8 cellular contexts compared by ENCODE assay signal in genomic region chr13:110914293-110915056, GRCh38. TPM values are rescaled to one million over a fixed set of nuclear protein-coding genes. Genes with fewer than 3 reads are reported as not detected.
A peak's percentile ranks its signal among the peaks of the same experiment; 100 is the strongest.
DNase-seq lines count a peak whose midpoint lies in the region; ATAC-seq and TF ChIP-seq lines count a peak whose summit lies in the region.

No MANE protein-coding gene starts in this region.

- no peaks in the 10 kb centered on the region for H3K27me3 ChIP-seq in BJ (ENCODE audit: control insufficient read depth, insufficient read depth, low read length)

- ATAC-seq in HG03135 (IDR thresholded peaks at IDR 0.05; ENCODE audit: unreplicated experiment) (peak; percentile 32), memory B cell (ENCODE audit: low read depth) (peak; percentile 23)
- peak; percentile 45 for ATAC-seq in activated CD8-positive, alpha-beta T cell treated with anti-CD3 and anti-CD28 coated beads, Interleukin-2, amount 10 ng/mL, durations not matched to agents 7 days and 5 days

- peaks cover 47% of the 10 kb centered on the region for H3K4me1 Mint-ChIP-seq in activated CD8-positive, alpha-beta T cell treated with anti-CD3 and anti-CD28 coated beads, Interleukin-2, amount 10 ng/mL, durations not matched to agents 7 days and 5 days (ENCODE audit: low read depth)
- H3K4me1 Mint-ChIP-seq in memory B cell: peaks cover 41% of the 10 kb centered on the region

- H3K36me3 ChIP-seq in BJ (ENCODE audit: control insufficient read depth, insufficient read depth, low read length): peaks cover 5% of the 10 kb centered on the region; the same call in 1 of the 2 replicates

- H3K4me3 Mint-ChIP-seq in activated CD8-positive, alpha-beta T cell treated with anti-CD3 and anti-CD28 coated beads, Interleukin-2, amount 10 ng/mL, durations not matched to agents 7 days and 5 days: peak overlapping the region; percentile 92
- H3K4me3 Mint-ChIP-seq in memory B cell: peak overlapping the region; percentile 97

- H3K36me3 Mint-ChIP-seq in activated CD8-positive, alpha-beta T cell treated with anti-CD3 and anti-CD28 coated beads, Interleukin-2, amount 10 ng/mL, durations not matched to agents 7 days and 5 days (ENCODE audit: low read depth): peaks cover 29% of the 10 kb centered on the region
- H3K36me3 Mint-ChIP-seq in memory B cell: peaks cover 4% of the 10 kb centered on the region

- POLR2A ChIA-PET in BJ (lab: Charles Lee): interaction anchor here (0.6 kb wide), 1 partner anchor 269 kb away, joined by 3 read pairs; no protein-coding TSS in a partner anchor
- POLR2A ChIA-PET in activated CD8-positive, alpha-beta T cell treated with anti-CD3 and anti-CD28 coated beads, Interleukin-2, amount 10 ng/mL, durations not matched to agents 7 days and 5 days (lab: Charles Lee): interaction anchor here (0.7 to 2.9 kb wide), 12 partner anchors 10 to 1136 kb away, joined by 3 to 26 read pairs (median 4); partner anchors contain the start of gene ING1

- TF ChIP-seq POLR2A in GM18951 (IDR thresholded peaks at IDR 0.05; ENCODE audit: extremely low read depth, insufficient read depth, insufficient read length): peak; percentile 71

- no peak for DNase-seq in BJ (ENCODE audit: low read depth)
- DNase-seq in NCI-H526 treated with DMSO at 0.1 percent for 48 hours (lab: John Stamatoyannopoulos, UW): peak; percentile 81
- peak; percentile 80 for DNase-seq in activated CD8-positive, alpha-beta T cell treated with anti-CD3 and anti-CD28 coated beads, Interleukin-2, amount 10 ng/mL, durations not matched to agents 7 days and 5 days
- DNase-seq in effector CD8-positive, alpha-beta T cell (lab: John Stamatoyannopoulos, UW): peak; percentile 58
- peak; percentile 55 to 73 for DNase-seq in memory B cell (ENCODE audit: low spot score in 2 of 2)
- DNase-seq in stimulated activated CD8-positive, alpha-beta memory T cell treated with anti-CD3 and anti-CD28 coated beads, Interleukin-12 subunit alpha, Interleukin-12 subunit beta, amount 100 ng/mL, for 24 hours (ENCODE audit: extremely low read depth): peak; percentile 64

- CTCF ChIA-PET in BJ (lab: Yijun Ruan, JAX): interaction anchor here (0.6 to 2.5 kb wide), 19 partner anchors 8 to 300 kb away, joined by 3 to 18 read pairs (median 5); partner anchors contain the start of gene NAXD
- CTCF ChIA-PET in activated CD8-positive, alpha-beta T cell treated with anti-CD3 and anti-CD28 coated beads, Interleukin-2, amount 10 ng/mL, durations not matched to agents 7 days and 5 days (lab: Charles Lee): interaction anchor here (1.2 to 2.9 kb wide), 11 partner anchors 10 to 321 kb away, joined by 3 to 20 read pairs (median 4); no protein-coding TSS in a partner anchor

- no peak for TF ChIP-seq CTCF in BJ (IDR thresholded peaks at IDR 0.05; ENCODE audit: insufficient read depth, low read depth, low read length)

- peak overlapping the region; percentile 97 for H3K4me3 ChIP-seq in BJ (ENCODE audit: low read depth, low read length)

- in situ Hi-C loops in GM18951 (cut with MboI; ENCODE audit: low sequenced_read_pairs, unreplicated experiment): loop anchor here (25.0 kb wide), 1 partner anchor 298 kb away; no protein-coding TSS in a partner anchor

- H3K9me3 Mint-ChIP-seq in activated CD8-positive, alpha-beta T cell treated with anti-CD3 and anti-CD28 coated beads, Interleukin-2, amount 10 ng/mL, durations not matched to agents 7 days and 5 days (ENCODE audit: insufficient read depth): no peaks in the 10 kb centered on the region
- no peaks in the 10 kb centered on the region for H3K9me3 Mint-ChIP-seq in memory B cell

- H3K27ac Mint-ChIP-seq in activated CD8-positive, alpha-beta T cell treated with anti-CD3 and anti-CD28 coated beads, Interleukin-2, amount 10 ng/mL, durations not matched to agents 7 days and 5 days: peak overlapping the region; percentile 97
- peak overlapping the region; percentile 95 for H3K27ac Mint-ChIP-seq in memory B cell

- H3K27me3 Mint-ChIP-seq in activated CD8-positive, alpha-beta T cell treated with anti-CD3 and anti-CD28 coated beads, Interleukin-2, amount 10 ng/mL, durations not matched to agents 7 days and 5 days (ENCODE audit: low read depth): no peaks in the 10 kb centered on the region
- H3K27me3 Mint-ChIP-seq in memory B cell: no peaks in the 10 kb centered on the region

RNA-seq across cellular contexts. Expression of gene ANKRD10, which starts 0.4 kb away (rescaled TPM):
- 43.5 and 54.4 TPM in 2 replicates for polyA plus RNA-seq in BJ (2011; rRNA removed)
- 78.1 and 78.8 TPM in 2 replicates for polyA minus RNA-seq in BJ (2011; rRNA and poly(A)+ RNA removed)
- 10 to 100 TPM; 83.9 to 86.3 TPM for total RNA-seq in activated CD8-positive, alpha-beta T cell treated with anti-CD3 and anti-CD28 coated beads, Interleukin-2, amount 10 ng/mL, durations not matched to agents 7 days and 5 days
